ENCODE assay signal across 8 cellular contexts in genomic region chr19:1455336-1456120, GRCh38. TPM values are rescaled to one million over a fixed set of nuclear protein-coding genes. Genes with fewer than 3 reads are reported as not detected.
DNase-seq lines count a peak whose midpoint lies in the region; ATAC-seq and TF ChIP-seq lines count a peak whose summit lies in the region.

No MANE protein-coding gene starts in this region.

- peaks cover 3% of the 10 kb centered on the region; the same call in 1 of the 2 replicates for H3K27me3 ChIP-seq in GM06990 (replicated peaks; ENCODE audit: control insufficient read depth, insufficient read depth, low read length)
- peaks cover 46 to 88% (median 73%) of the 10 kb centered on the region in 7 donors for H3K27me3 ChIP-seq in heart right ventricle

- H3K4me1 Mint-ChIP-seq in activated T-helper 17 cell treated with anti-CD3 and anti-CD28 coated beads, Interleukin-2, amount 50 U/mL, for 72 hours: peaks cover 9% of the 10 kb centered on the region
- H3K4me1 Mint-ChIP-seq in stimulated activated effector memory CD8-positive, alpha-beta T cell treated with anti-CD3 and anti-CD28 coated beads, Interleukin-12 subunit alpha, Interleukin-12 subunit beta, amount 100 ng/mL, for 72 hours: peaks cover 17% of the 10 kb centered on the region

- no peak overlapping the region for H3K4me3 ChIP-seq in GM06990 (replicated peaks; ENCODE audit: low read depth, low read length)
- H3K4me3 ChIP-seq in heart right ventricle: no peak overlapping the region

- 5% methylated on average over 42 of the region's 42 CpGs for WGBS in heart right ventricle, 2 donors

- peak; percentile 65 for ATAC-seq in activated T-helper 17 cell treated with anti-CD3 and anti-CD28 coated beads, Interleukin-2, amount 50 U/mL, for 72 hours (replicated peaks)
- peak in 7 of 8 donors; percentile 19 to 59 (median 31) for ATAC-seq in heart right ventricle
- peak; percentile 67 for ATAC-seq in stimulated activated effector memory CD8-positive, alpha-beta T cell treated with anti-CD3 and anti-CD28 coated beads, Interleukin-12 subunit alpha, Interleukin-12 subunit beta, amount 100 ng/mL, for 72 hours
- ATAC-seq in HG02885 (IDR thresholded peaks at IDR 0.05; ENCODE audit: poor library complexity, unreplicated experiment): no peak
- no peak for ATAC-seq in HG02852 (IDR thresholded peaks at IDR 0.05; ENCODE audit: unreplicated experiment)

- peaks cover 18% of the 10 kb centered on the region for H3K27me3 Mint-ChIP-seq in activated T-helper 17 cell treated with anti-CD3 and anti-CD28 coated beads, Interleukin-2, amount 50 U/mL, for 72 hours

- H3K27ac Mint-ChIP-seq in activated T-helper 17 cell treated with anti-CD3 and anti-CD28 coated beads, Interleukin-2, amount 50 U/mL, for 72 hours: no peak overlapping the region
- peak overlapping the region; percentile 73 for H3K27ac Mint-ChIP-seq in stimulated activated effector memory CD8-positive, alpha-beta T cell treated with anti-CD3 and anti-CD28 coated beads, Interleukin-12 subunit alpha, Interleukin-12 subunit beta, amount 100 ng/mL, for 72 hours

- peaks cover 8% of the 10 kb centered on the region for H3K36me3 Mint-ChIP-seq in activated T-helper 17 cell treated with anti-CD3 and anti-CD28 coated beads, Interleukin-2, amount 50 U/mL, for 72 hours (ENCODE audit: low read depth)
- H3K36me3 Mint-ChIP-seq in stimulated activated effector memory CD8-positive, alpha-beta T cell treated with anti-CD3 and anti-CD28 coated beads, Interleukin-12 subunit alpha, Interleukin-12 subunit beta, amount 100 ng/mL, for 72 hours: peaks cover 4% of the 10 kb centered on the region

- DNase-seq in 8988T (peak; percentile 95), GM06990 (ENCODE audit: extremely low read depth, insufficient read length) (peak; percentile 79), NCI-H69 (lab: John Stamatoyannopoulos, UW) (peak; percentile 91), heart right ventricle (no peak)
- peak in 1 of 2 donors; percentile 83 for DNase-seq in stimulated activated effector memory CD8-positive, alpha-beta T cell treated with anti-CD3 and anti-CD28 coated beads, Interleukin-12 subunit alpha, Interleukin-12 subunit beta, amount 100 ng/mL, for 72 hours (ENCODE audit: low spot score in 2 of 2)

- no peak overlapping the region for H3K27ac ChIP-seq in heart right ventricle

- H3K4me3 Mint-ChIP-seq in activated T-helper 17 cell treated with anti-CD3 and anti-CD28 coated beads, Interleukin-2, amount 50 U/mL, for 72 hours: peak overlapping the region; percentile 23
- H3K4me3 Mint-ChIP-seq in stimulated activated effector memory CD8-positive, alpha-beta T cell treated with anti-CD3 and anti-CD28 coated beads, Interleukin-12 subunit alpha, Interleukin-12 subunit beta, amount 100 ng/mL, for 72 hours: peak overlapping the region; percentile 30

- no peaks in the 10 kb centered on the region for H3K9me3 Mint-ChIP-seq in activated T-helper 17 cell treated with anti-CD3 and anti-CD28 coated beads, Interleukin-2, amount 50 U/mL, for 72 hours
- no peaks in the 10 kb centered on the region for H3K9me3 Mint-ChIP-seq in stimulated activated effector memory CD8-positive, alpha-beta T cell treated with anti-CD3 and anti-CD28 coated beads, Interleukin-12 subunit alpha, Interleukin-12 subunit beta, amount 100 ng/mL, for 72 hours

- H3K4me1 ChIP-seq in heart right ventricle: peaks cover 7 to 42% (median 37%) of the 10 kb centered on the region in 9 donors

- intact Hi-C loops in heart right ventricle (cut with DNase I): no loop called here

- no peaks in the 10 kb centered on the region for H3K9me3 ChIP-seq in heart right ventricle

- TF ChIP-seq CTCF in GM06990 (IDR thresholded peaks at IDR 0.05; ENCODE audit: insufficient read depth, low read length, poor library complexity, severe bottlenecking) (no peak), heart right ventricle (IDR thresholded peaks at IDR 0.05) (no peak)

- H3K36me3 ChIP-seq in GM06990 (ENCODE audit: control insufficient read depth, insufficient read depth, low read length) (no peaks in the 10 kb centered on the region), heart right ventricle (peaks cover 0 to 9% (median 0%) of the 10 kb centered on the region in 9 donors)

RNA-seq across cellular contexts. Expression of gene APC2, which starts 5.6 kb away (rescaled TPM):
- under 1 TPM; 0.04 to 0.21 TPM for total RNA-seq in activated T-helper 17 cell treated with anti-CD3 and anti-CD28 coated beads, Interleukin-2, amount 50 U/mL, for 72 hours
- total RNA-seq in heart right ventricle: under 1 TPM in 9 of 10 donors, not detected in 1; 0.02 to 0.23 (median 0.08) TPM
- polyA plus RNA-seq in heart right ventricle: under 1 TPM; 0.13 to 0.15 TPM

RNA-seq across cellular contexts. Expression of gene RPS15, which starts 17.3 kb away (rescaled TPM):
- 1,000 to 10,000 TPM; 1,611 to 1,688 TPM for total RNA-seq in activated T-helper 17 cell treated with anti-CD3 and anti-CD28 coated beads, Interleukin-2, amount 50 U/mL, for 72 hours
- 100 to 1,000 TPM; 480 to 720 (median 539) TPM for total RNA-seq in heart right ventricle
- 1,000 to 10,000 TPM; 2,400 to 3,724 TPM for polyA plus RNA-seq in heart right ventricle

RNA-seq across cellular contexts. Expression of gene C19orf25, which starts 23.5 kb away (rescaled TPM):
- 10 to 100 TPM; 36.5 to 37.2 TPM for total RNA-seq in activated T-helper 17 cell treated with anti-CD3 and anti-CD28 coated beads, Interleukin-2, amount 50 U/mL, for 72 hours
- total RNA-seq in heart right ventricle: 10 to 100 TPM; 12.7 to 19.9 (median 15.2) TPM
- 10 to 100 TPM; 28.4 to 29.8 TPM for polyA plus RNA-seq in heart right ventricle

RNA-seq across cellular contexts. Expression of gene PCSK4, which starts 34.6 kb away (rescaled TPM):
- total RNA-seq in activated T-helper 17 cell treated with anti-CD3 and anti-CD28 coated beads, Interleukin-2, amount 50 U/mL, for 72 hours: 1 to 10 TPM; 2.4 to 7.8 TPM
- total RNA-seq in heart right ventricle: 1 to 10 TPM in 8 of 10 donors, under 1 TPM in 2; 0.38 to 3.0 (median 1.4) TPM
- 1 to 10 TPM; 1.1 to 3.9 TPM for polyA plus RNA-seq in heart right ventricle

RNA-seq across cellular contexts. Expression of gene REEP6, which starts 35.5 kb away (rescaled TPM):
- 1 to 10 TPM; 1.7 to 2.2 TPM for total RNA-seq in activated T-helper 17 cell treated with anti-CD3 and anti-CD28 coated beads, Interleukin-2, amount 50 U/mL, for 72 hours
- total RNA-seq in heart right ventricle: 1 to 10 TPM; 1.8 to 4.6 (median 3.3) TPM
- polyA plus RNA-seq in heart right ventricle: 1 to 10 TPM; 4.8 to 5.0 TPM

Comparison
In these comparisons a context has a peak if more than half of its experiments do, and no peak if none do; other contexts are left out.
1. DNase-seq: peak in 8988T (single experiment), GM06990 (single experiment) and NCI-H69 (single experiment); none in heart right ventricle (0 of 2).
2. ATAC-seq: peak in activated T-helper 17 cell treated with anti-CD3 and anti-CD28 coated beads, Interleukin-2, amount 50 U/mL, for 72 hours (single experiment), heart right ventricle (7 of 8) and stimulated activated effector memory CD8-positive, alpha-beta T cell treated with anti-CD3 and anti-CD28 coated beads, Interleukin-12 subunit alpha, Interleukin-12 subunit beta, amount 100 ng/mL, for 72 hours (single experiment); none in HG02885 (single experiment) and HG02852 (single experiment).